Comparison of ENCODE assay signal across 12 cellular contexts in genomic region chr6:7153807-7154206, GRCh38. TPM values are rescaled to one million over a fixed set of nuclear protein-coding genes. Genes with fewer than 3 reads are reported as not detected.
DNase-seq lines count a peak whose midpoint lies in the region; ATAC-seq, FAIRE-seq and TF ChIP-seq lines count a peak whose summit lies in the region.
"Had no signal": no experiment of that assay in that cellular context is flagged by ENCODE, and none has a peak within 500 bp of the region (broad histone marks: within the 10 kb centered on the region; RNA-seq: fewer than 3 reads in every experiment).

No MANE protein-coding gene starts in this region.

- no peaks in the 10 kb centered on the region for H3K27me3 ChIP-seq in DND-41 (ENCODE audit: insufficient read depth, low read length, poor library complexity)
- H3K27me3 ChIP-seq in WERI-Rb-1 (ENCODE audit: insufficient read depth, low read depth, severe bottlenecking): no peaks in the 10 kb centered on the region
- H3K27me3 ChIP-seq in lower lobe of right lung (ENCODE audit: low read depth): no peaks in the 10 kb centered on the region
- H3K27me3 ChIP-seq: sigmoid colon had no signal

- H3K4me3 ChIP-seq in A549: no peak overlapping the region
- no peak overlapping the region for H3K4me3 ChIP-seq in DND-41 (ENCODE audit: low read depth in 1 of 2, low read length in 2 of 2)
- H3K4me3 ChIP-seq in WERI-Rb-1 (ENCODE audit: low read depth, low read length): no peak overlapping the region
- H3K4me3 ChIP-seq in lower lobe of right lung: no peak overlapping the region
- H3K4me3 ChIP-seq: sigmoid colon had no signal

- DNase-seq in A549 (ENCODE audit: low read depth in 1 of 2, low spot score in 1 of 2): no peak
- DNase-seq in DND-41: no peak
- peak; percentile 6 for DNase-seq in WERI-Rb-1
- no peak for DNase-seq in lower lobe of right lung
- no peak for DNase-seq in ACHN
- DNase-seq in DMS79 (lab: John Stamatoyannopoulos, UW): no peak
- no peak for DNase-seq in T1000 (lab: John Stamatoyannopoulos, UW)
- DNase-seq: COR-L47, midbrain, sigmoid colon had no signal

- no peak for TF ChIP-seq EP300 in A549 (IDR thresholded peaks at IDR 0.05)

- H3K4me1 ChIP-seq in A549 (peaks cover 50% of the 10 kb centered on the region), DND-41 (ENCODE audit: insufficient read depth, low read length) (peaks cover 13% of the 10 kb centered on the region), lower lobe of right lung (peaks cover 85% of the 10 kb centered on the region)

- WGBS in A549 (ENCODE audit: missing lambda C conversion rate): 42% methylated on average over 1 of the region's 1 CpG

- H3K9me3 ChIP-seq in A549 (no peaks in the 10 kb centered on the region), DND-41 (ENCODE audit: insufficient read depth, low read length, severe bottlenecking) (no peaks in the 10 kb centered on the region), WERI-Rb-1 (ENCODE audit: severe bottlenecking) (no peaks in the 10 kb centered on the region), lower lobe of right lung (no peaks in the 10 kb centered on the region)
- H3K9me3 ChIP-seq: sigmoid colon had no signal

- CTCF ChIA-PET in A549 (lab: Yijun Ruan, JAX): no interaction called here

- H4K20me1 ChIP-seq in DND-41 (ENCODE audit: insufficient read depth, low read length): peaks cover 79% of the 10 kb centered on the region

- no peak for FAIRE-seq in A549 (lab: Jason Lieb, UNC)

- H3K27ac ChIP-seq in A549 (no peak overlapping the region), DND-41 (ENCODE audit: low read length) (no peak overlapping the region), WERI-Rb-1 (no peak overlapping the region), lower lobe of right lung (peak overlapping the region; percentile 70)
- H3K27ac ChIP-seq: epithelial cell of prostate had no signal

- TF ChIP-seq POLR2A in A549 (IDR thresholded peaks at IDR 0.05; ENCODE audit: low read length): no peak

- no peak for TF ChIP-seq RAD21 in A549 (conservative IDR thresholded peaks at IDR 0.05 in 1 of 2, IDR thresholded peaks at IDR 0.05 in 1 of 2)

- no peak for TF ChIP-seq CTCF in A549 (IDR thresholded peaks at IDR 0.05)
- no peak for TF ChIP-seq CTCF in DND-41 (IDR thresholded peaks at IDR 0.05; ENCODE audit: borderline replicate concordance, extremely low read depth, low read length, poor library complexity, severe bottlenecking)
- TF ChIP-seq CTCF in WERI-Rb-1 (IDR thresholded peaks at IDR 0.05; ENCODE audit: low read depth, low read length): no peak
- TF ChIP-seq CTCF in lower lobe of right lung (IDR thresholded peaks at IDR 0.05): no peak

- POLR2A ChIA-PET in A549 (lab: Yijun Ruan, JAX): no interaction called here

- intact Hi-C loops in lower lobe of right lung (cut with DNase I): no loop called here

- H2AFZ ChIP-seq in DND-41 (ENCODE audit: low read depth, low read length): no peak overlapping the region

- H3K79me2 ChIP-seq in DND-41 (ENCODE audit: insufficient read depth, low read length): peaks cover 97% of the 10 kb centered on the region

- H3K36me3 ChIP-seq in DND-41 (ENCODE audit: insufficient read depth, low read length): peaks cover 6% of the 10 kb centered on the region; the same call in 1 of the 2 replicates
- H3K36me3 ChIP-seq in WERI-Rb-1: peaks cover 10% of the 10 kb centered on the region
- H3K36me3 ChIP-seq in lower lobe of right lung: no peaks in the 10 kb centered on the region
- H3K36me3 ChIP-seq: sigmoid colon had no signal

- H3K9ac ChIP-seq in DND-41 (ENCODE audit: low read depth, low read length): no peak overlapping the region

- H3K4me2 ChIP-seq in A549 (no peak overlapping the region), DND-41 (ENCODE audit: insufficient read depth, low read length) (no peak overlapping the region)

- in situ Hi-C loops in ACHN (cut with HindIII; ENCODE audit: low pct_ligation_motif_present, low pct_unique_long_range_greater_than_20kb, low sequenced_read_pairs): no loop called here

- ATAC-seq in A549 (peak in 1 of 2 experiments; percentile 35; a peak in 1 of 6 replicates), DND-41 (ENCODE audit: insufficient read depth, low read depth) (peak; percentile 39; the same call in 1 of the 3 replicates), lower lobe of right lung (no peak), HG03196 (IDR thresholded peaks at IDR 0.05; ENCODE audit: unreplicated experiment) (no peak)

TF ChIP-seq in A549, 52 proteins besides CTCF, POLR2A, EP300 and RAD21:
- TF ChIP-seq PBX3 (IDR thresholded peaks at IDR 0.05): no peak
- no peak for TF ChIP-seq FOXS1 (CRISPR knock-in tag; IDR thresholded peaks at IDR 0.05)
- no peak for TF ChIP-seq JUN (IDR thresholded peaks at IDR 0.05)
- no peak for TF ChIP-seq POLR2AphosphoS2 (conservative IDR thresholded peaks at IDR 0.05; ENCODE audit: low read length)
- TF ChIP-seq BHLHE40 (IDR thresholded peaks at IDR 0.05; ENCODE audit: low read depth, low read length): no peak
- TF ChIP-seq HEYL (CRISPR knock-in tag; IDR thresholded peaks at IDR 0.05): no peak
- TF ChIP-seq ZNF302 (CRISPR knock-in tag; IDR thresholded peaks at IDR 0.05): no peak
- 0 out of 2 replicates have a peak, but pooled peaks have one; percentile 15 for TF ChIP-seq USF2 (IDR thresholded peaks at IDR 0.05)
- TF ChIP-seq RNF2 (IDR thresholded peaks at IDR 0.05; ENCODE audit: borderline replicate concordance, low read depth): no peak

RNA-seq across cellular contexts. Expression of gene RREB1, which starts 46.0 kb away (rescaled TPM):
- polyA plus RNA-seq in A549 (2011; rRNA removed) (2.2 and 4.8 TPM in 2 replicates), A549 (2017; fragmentation: RNase III; extraction: RNeasy Plus Mini Kit Qiagen cat#74134 plus additional on column Dnase treatment) (4.6 to 5.0 TPM (median 4.8 TPM) in 3 replicates)
- 1.5 and 2.1 TPM in 2 replicates for polyA plus RNA-seq in A549 (2012; cell fraction: cytosol; rRNA removed)
- 6.1 and 6.8 TPM in 2 replicates for polyA plus RNA-seq in A549 (2012; cell fraction: nucleus; rRNA removed)
- polyA minus RNA-seq in A549 (2011; rRNA and poly(A)+ RNA removed): 30.5 and 38.8 TPM in 2 replicates
- 62.8 TPM for total RNA-seq in lower lobe of right lung
